26 cellular contexts compared by ENCODE assay signal in genomic region chr7:2185715-2186114, GRCh38.
"Had no signal": no experiment of that assay in that cellular context is flagged by ENCODE, and none has a peak within 500 bp of the region (broad histone marks: within the 10 kb centered on the region; RNA-seq: fewer than 3 reads in every experiment).

No MANE protein-coding gene starts in this region.

- H3K4me1 ChIP-seq: SJSA1 had no signal

- H3K27me3 ChIP-seq: MG63, SJSA1 had no signal

- DNase-seq: activated CD4-positive, alpha-beta T cell treated with anti-CD3 and anti-CD28 coated beads for 48 hours; activated CD4-positive, alpha-beta T cell treated with anti-CD3 and anti-CD28 coated beads, Interleukin-2, amount 50 U/mL, for 4 hours; activated CD4-positive, CD25-positive, alpha-beta regulatory T cell treated with anti-CD3 and anti-CD28 coated beads, Interleukin-2, amount 50 U/mL, for 72 hours; activated CD8-positive, alpha-beta T cell treated with anti-CD3 and anti-CD28 coated beads, Interleukin-2, amount 10 ng/mL, durations not matched to agents 7 days and 5 days; activated gamma-delta T cell treated with Interleukin-2 at 50 U/mL for 16 hours; activated naive CD4-positive, alpha-beta T cell treated with anti-CD3 and anti-CD28 coated beads, Interleukin-2, amount 10 ng/mL, durations not matched to agents 7 days and 5 days; activated naive CD8-positive, alpha-beta T cell treated with anti-CD3 and anti-CD28 coated beads for 36 hours; activated T-cell treated with anti-CD3 and anti-CD28 coated beads, Interleukin-2, amount 50 U/mL, for 4 hours; caudate nucleus; MG63; MV-4-11; NCI-H1092 treated with DMSO at 0.1 percent for 48 hours; NCI-H1436; NCI-H1930; NCI-H2107; NCI-H2171 treated with DMSO at 0.1 percent for 48 hours; NCI-H226; NCI-H526; NK-92 treated with Interleukin-12 subunit alpha and Interleukin-12 subunit beta, amount 100 ng/mL, for 24 hours; OCI-M1; SHP77; T-helper 1 cell had no signal

- H3K9me3 ChIP-seq: MG63, SJSA1 had no signal

- H3K4me3 ChIP-seq: MG63, SJSA1 had no signal

- H3K27ac ChIP-seq: RWPE1, SJSA1 had no signal

- ATAC-seq: activated CD8-positive, alpha-beta T cell treated with anti-CD3 and anti-CD28 coated beads, Interleukin-2, amount 10 ng/mL, durations not matched to agents 7 days and 5 days; activated T-cell treated with anti-CD3 and anti-CD28 coated beads, Interleukin-2, amount 50 U/mL, for 4 hours; Panc1; WTC11 had no signal
